In genomic region chr12:7640123-7640995, GRCh38 we compare ENCODE assay signal across 11 cellular contexts. TPM values are rescaled to one million over a fixed set of nuclear protein-coding genes. Genes with fewer than 3 reads are reported as not detected.
DNase-seq lines count a peak whose midpoint lies in the region; ATAC-seq, FAIRE-seq and TF ChIP-seq lines count a peak whose summit lies in the region.
"Not testable (repeated sequence)": the region's sequence is repeated elsewhere in the genome, so short reads cannot be mapped to it uniquely, and the experiment has no call there.
"Had no signal": no experiment of that assay in that cellular context is flagged by ENCODE, and none has a peak within 500 bp of the region (broad histone marks: within the 10 kb centered on the region; RNA-seq: fewer than 3 reads in every experiment).

No MANE protein-coding gene starts in this region.

- H3K4me1 ChIP-seq in OCI-LY7 (ENCODE audit: insufficient read depth, low read length, poor library complexity, severe bottlenecking) (peaks cover 57% of the 10 kb centered on the region), HepG2 (ENCODE audit: insufficient read depth, low read length) (peaks cover 26% of the 10 kb centered on the region)

- in situ Hi-C loops in HepG2 (cut with HindIII; ENCODE audit: extremely low pct_ligation_motif_present, low pct_unique_long_range_greater_than_20kb) = not testable (repeated sequence)

- not testable (repeated sequence) for BruUV-seq in OCI-LY7 (replicated peaks; lab: Mats Ljungman, UMichigan); HepG2 (replicated peaks; lab: Mats Ljungman, UMichigan)

- H3K9me2 ChIP-seq in OCI-LY7 (ENCODE audit: insufficient read depth, low read length) = not testable (repeated sequence)

- CTCF ChIA-PET in OCI-LY7 (lab: Charles Lee; ENCODE audit: unreplicated experiment) = interaction anchor here (0.6 to 1.0 kb wide), 2 partner anchors 293 to 340 kb away, joined by 3 read pairs; no protein-coding TSS in a partner anchor
- CTCF ChIA-PET in HepG2 (lab: Yijun Ruan, JAX; ENCODE audit: low intra/inter-chr PET ratio, low total read pairs) = not testable (repeated sequence)

- POLR2A ChIA-PET in OCI-LY7 (lab: Charles Lee) = interaction anchor here (0.6 to 3.4 kb wide), 18 partner anchors 73 to 1004 kb away, joined by 3 to 11 read pairs (median 3); partner anchors contain the start of gene PEX5
- POLR2A ChIA-PET in HepG2 (lab: Yijun Ruan, JAX) = not testable (repeated sequence)

- not testable (repeated sequence) for TF ChIP-seq EP300 in HepG2 (IDR thresholded peaks at IDR 0.05; ENCODE audit: low read depth in 2 of 2, low read length in 2 of 2); HepG2 (CRISPR knock-in tag; IDR thresholded peaks at IDR 0.05; ENCODE audit: borderline replicate concordance)

- not testable (repeated sequence) for H3K36me3 ChIP-seq in OCI-LY7 (ENCODE audit: insufficient read depth, low read length); HepG2 (replicated peaks in 1 of 2; ENCODE audit: control insufficient read depth in 1 of 2, insufficient read depth in 2 of 2, low read length in 2 of 2)

- H3K4me2 ChIP-seq in OCI-LY7 (ENCODE audit: low read length) = peak overlapping the region; percentile 70
- not testable (repeated sequence) for H3K4me2 ChIP-seq in HepG2 (ENCODE audit: low read depth, low read length)

- not testable (repeated sequence) for TF ChIP-seq CTCF in CD14-positive monocyte (IDR thresholded peaks at IDR 0.05); OCI-LY7 (conservative IDR thresholded peaks at IDR 0.05; ENCODE audit: low read length); HepG2 (CRISPR knock-in tag; IDR thresholded peaks at IDR 0.05)

- H3K9me3 ChIP-seq in OCI-LY7 (ENCODE audit: low read length); HepG2 (ENCODE audit: low read length): not testable (repeated sequence)

- not testable (repeated sequence) for H3K79me2 ChIP-seq in OCI-LY7 (ENCODE audit: insufficient read depth, low read depth, low read length); HepG2 (ENCODE audit: insufficient read depth, low read length)

- H4K20me1 ChIP-seq in OCI-LY7 (ENCODE audit: insufficient read depth, low read length); HepG2 (ENCODE audit: insufficient read depth, low read length): not testable (repeated sequence)

- peak overlapping the region; percentile 65 for H3K4me3 ChIP-seq in OCI-LY7 (ENCODE audit: low read depth, low read length, poor library complexity, severe bottlenecking)
- H3K4me3 ChIP-seq in HepG2 (replicated peaks in 1 of 3; ENCODE audit: insufficient read depth in 1 of 3, low read depth in 2 of 3, low read length in 3 of 3) = not testable (repeated sequence)

- not testable (repeated sequence) for DNase-seq in CD14-positive monocyte (ENCODE audit: low spot score); HepG2 (ENCODE audit: low spot score)
- DNase-seq in OCI-LY7 (ENCODE audit: low spot score) = peak; percentile 94
- peak; percentile 43 to 51 for DNase-seq in activated CD4-positive, alpha-beta T cell treated with anti-CD3 and anti-CD28 coated beads, Interleukin-2, amount 50 U/mL, for 48 hours
- DNase-seq in activated gamma-delta T cell treated with Interleukin-2 at 50 U/mL for 16 hours = peak; percentile 58
- peak; percentile 29 for DNase-seq in effector CD4-positive, alpha-beta T cell
- DNase-seq in stimulated activated CD4-positive, alpha-beta T cell treated with anti-CD3 and anti-CD28 coated beads, Interleukin-15, amount 100 ng/mL, for 1 hour (ENCODE audit: low read depth in 1 of 2, low spot score in 1 of 2) = peak; percentile 12 to 18
- DNase-seq in stimulated activated naive CD4-positive, alpha-beta T cell (lab: John Stamatoyannopoulos, UW) = peak; percentile 57 to 87 (median 66)

- peak overlapping the region; percentile 31; the same call in 1 of the 2 replicates for H2AFZ ChIP-seq in OCI-LY7 (ENCODE audit: low read length)
- H2AFZ ChIP-seq in HepG2 (ENCODE audit: low read length) = not testable (repeated sequence)

- 87% methylated on average over 33 of the region's 40 CpGs for WGBS in HepG2 (ENCODE audit: low lambda C conversion rate)

- not testable (repeated sequence) for H3K27me3 Mint-ChIP-seq in CD14-positive monocyte (ENCODE audit: low read depth in 3 of 3)

- not testable (repeated sequence) for H3K27me3 ChIP-seq in HepG2 (ENCODE audit: control insufficient read depth in 1 of 2, insufficient read depth in 2 of 2, low read length in 2 of 2)

- peak overlapping the region; percentile 39 to 64 for H3K4me3 Mint-ChIP-seq in CD14-positive monocyte

- not testable (repeated sequence) for H3K27ac Mint-ChIP-seq in CD14-positive monocyte

- not testable (repeated sequence) for H3K36me3 Mint-ChIP-seq in CD14-positive monocyte

- not testable (repeated sequence) for H3K9ac ChIP-seq in HepG2 (ENCODE audit: insufficient read depth, low read depth, low read length)

- intact Hi-C loops in CD14-positive monocyte (cut with micrococcal nuclease); HepG2 (cut with micrococcal nuclease; ENCODE audit: unreplicated experiment): not testable (repeated sequence)
- intact Hi-C loops in OCI-LY7 (cut with micrococcal nuclease; ENCODE audit: unreplicated experiment) = loop anchor here (1.0 to 10.0 kb wide), 5 partner anchors 297 to 602 kb away; partner anchors contain the start of genes FOXJ2, NECAP1, PEX5 and SLC2A3

- H3K27ac ChIP-seq in OCI-LY7 (ENCODE audit: low read depth, low read length, poor library complexity, severe bottlenecking) = peak overlapping the region; percentile 99
- not testable (repeated sequence) for H3K27ac ChIP-seq in HepG2 (ENCODE audit: extremely low read length, insufficient read depth, low read length)

- H3K9me3 Mint-ChIP-seq in CD14-positive monocyte = not testable (repeated sequence)

- ATAC-seq in HepG2 = not testable (repeated sequence)

- peaks cover 31% of the 10 kb centered on the region for H3K4me1 Mint-ChIP-seq in CD14-positive monocyte

- not testable (repeated sequence) for TF ChIP-seq RAD21 in HepG2 (CRISPR knock-in tag; IDR thresholded peaks at IDR 0.05)

- FAIRE-seq in HepG2 (lab: Jason Lieb, UNC) = not testable (repeated sequence)

- TF ChIP-seq POLR2A in HepG2 (IDR thresholded peaks at IDR 0.05; ENCODE audit: insufficient read depth in 1 of 2, low read depth in 2 of 2, low read length in 2 of 2) = not testable (repeated sequence)

TF ChIP-seq in HepG2, 621 proteins besides CTCF, POLR2A, EP300 and RAD21:
- peak; percentile 10; the same call in 1 of the 2 replicates for TF ChIP-seq NFYB (CRISPR knock-in tag; IDR thresholded peaks at IDR 0.05)

RNA-seq across cellular contexts. Expression of gene APOBEC1, which starts 25.3 kb away (rescaled TPM):
- not detected for polyA plus RNA-seq in CD14-positive monocyte
- not detected in 2 replicates for total RNA-seq in OCI-LY7 (2014; rRNA removed; shearing (Covaris generic))
- total RNA-seq in OCI-LY7 (2022) = not detected in 2 replicates
- not detected in 2 replicates for total RNA-seq in HepG2 (2016; rRNA removed; fragmentation: Illumina TruSeq; extraction: Trizol)
- not detected in 2 replicates for total RNA-seq in HepG2 (2016; cell fraction: cytosol; rRNA removed; fragmentation: Illumina TruSeq; extraction: Trizol; ENCODE audit: low read depth)
- total RNA-seq in HepG2 (2016; cell fraction: insoluble cytoplasmic fraction; rRNA removed; fragmentation: Illumina TruSeq; extraction: Trizol) = not detected in 2 replicates
- not detected in 2 replicates for total RNA-seq in HepG2 (2016; cell fraction: membrane; rRNA removed; fragmentation: Illumina TruSeq; extraction: Trizol)
- not detected in 2 replicates for total RNA-seq in HepG2 (2016; cell fraction: nucleus; rRNA removed; fragmentation: Illumina TruSeq; extraction: Trizol)
- not detected in 2 replicates for polyA plus RNA-seq in HepG2 (2011; rRNA removed)
- not detected in 2 replicates for polyA plus RNA-seq in HepG2 (2011; cell fraction: cytosol; rRNA removed)
- polyA plus RNA-seq in HepG2 (2011; cell fraction: nucleus; rRNA removed) = not detected in 2 replicates
- polyA plus RNA-seq in HepG2 (2012) = not detected in 2 replicates
- polyA plus RNA-seq in HepG2 (2016; cell fraction: cytosol; fragmentation: Illumina TruSeq; extraction: Trizol; ENCODE audit: low read depth) = not detected in 2 replicates
- not detected in 2 replicates for polyA plus RNA-seq in HepG2 (2016; cell fraction: insoluble cytoplasmic fraction; fragmentation: Illumina TruSeq; extraction: Trizol; ENCODE audit: low read depth)
- not detected in 2 replicates for polyA plus RNA-seq in HepG2 (2016; cell fraction: membrane; fragmentation: Illumina TruSeq; extraction: Trizol; ENCODE audit: low read depth)
- not detected in 2 replicates for polyA plus RNA-seq in HepG2 (2016; cell fraction: nucleus; fragmentation: Illumina TruSeq; extraction: Trizol; ENCODE audit: insufficient read depth, low read depth)
- polyA minus RNA-seq in HepG2 (2011; rRNA and poly(A)+ RNA removed; ENCODE audit: low replicate concordance) = not detected in 2 replicates
- not detected in 2 replicates for polyA minus RNA-seq in HepG2 (2011; cell fraction: cytosol; rRNA and poly(A)+ RNA removed)
- polyA minus RNA-seq in HepG2 (2011; cell fraction: nucleus; rRNA and poly(A)+ RNA removed) = not detected in 2 replicates
- total RNA-seq: mammary epithelial cell, prostate gland, SK-MEL-5 had no signal
- polyA plus RNA-seq: mammary epithelial cell had no signal

RNA-seq across cellular contexts. Expression of gene GDF3, which starts 55.2 kb away (rescaled TPM):
- not detected for polyA plus RNA-seq in CD14-positive monocyte
- not detected in 2 replicates for total RNA-seq in OCI-LY7 (2014; rRNA removed; shearing (Covaris generic))
- not detected in 2 replicates for total RNA-seq in OCI-LY7 (2022)
- not detected in 2 replicates for total RNA-seq in HepG2 (2016; rRNA removed; fragmentation: Illumina TruSeq; extraction: Trizol)
- total RNA-seq in HepG2 (2016; cell fraction: cytosol; rRNA removed; fragmentation: Illumina TruSeq; extraction: Trizol; ENCODE audit: low read depth) = not detected in 2 replicates
- not detected in 2 replicates for total RNA-seq in HepG2 (2016; cell fraction: insoluble cytoplasmic fraction; rRNA removed; fragmentation: Illumina TruSeq; extraction: Trizol)
- not detected in 2 replicates for total RNA-seq in HepG2 (2016; cell fraction: membrane; rRNA removed; fragmentation: Illumina TruSeq; extraction: Trizol)
- total RNA-seq in HepG2 (2016; cell fraction: nucleus; rRNA removed; fragmentation: Illumina TruSeq; extraction: Trizol) = not detected in 2 replicates
- polyA plus RNA-seq in HepG2 (2011; rRNA removed) = not detected in 2 replicates
- not detected in 2 replicates for polyA plus RNA-seq in HepG2 (2011; cell fraction: cytosol; rRNA removed)
- not detected in 2 replicates for polyA plus RNA-seq in HepG2 (2011; cell fraction: nucleus; rRNA removed)
- polyA plus RNA-seq in HepG2 (2012) = not detected in 2 replicates
- polyA plus RNA-seq in HepG2 (2016; cell fraction: cytosol; fragmentation: Illumina TruSeq; extraction: Trizol; ENCODE audit: low read depth) = not detected in 2 replicates
- polyA plus RNA-seq in HepG2 (2016; cell fraction: insoluble cytoplasmic fraction; fragmentation: Illumina TruSeq; extraction: Trizol; ENCODE audit: low read depth) = not detected in 2 replicates
- not detected in 2 replicates for polyA plus RNA-seq in HepG2 (2016; cell fraction: membrane; fragmentation: Illumina TruSeq; extraction: Trizol; ENCODE audit: low read depth)
- polyA plus RNA-seq in HepG2 (2016; cell fraction: nucleus; fragmentation: Illumina TruSeq; extraction: Trizol; ENCODE audit: insufficient read depth, low read depth) = not detected in 2 replicates
- not detected in 2 replicates for polyA minus RNA-seq in HepG2 (2011; rRNA and poly(A)+ RNA removed; ENCODE audit: low replicate concordance)
- polyA minus RNA-seq in HepG2 (2011; cell fraction: cytosol; rRNA and poly(A)+ RNA removed) = not detected in 2 replicates
- polyA minus RNA-seq in HepG2 (2011; cell fraction: nucleus; rRNA and poly(A)+ RNA removed) = not detected in 2 replicates
- total RNA-seq: mammary epithelial cell, prostate gland, SK-MEL-5 had no signal
- polyA plus RNA-seq: mammary epithelial cell had no signal
